Comparison of ENCODE assay signal across 8 cellular contexts in genomic region chr2:176001281-176001902, GRCh38. TPM values are rescaled to one million over a fixed set of nuclear protein-coding genes. Genes with fewer than 3 reads are reported as not detected.
DNase-seq lines count a peak whose midpoint lies in the region; ATAC-seq and FAIRE-seq lines count a peak whose summit lies in the region.

No MANE protein-coding gene starts in this region.

- H3K9me3 Mint-ChIP-seq in activated naive CD8-positive, alpha-beta T cell treated with anti-CD3 and anti-CD28 coated beads for 36 hours = no peaks in the 10 kb centered on the region

- peak overlapping the region; percentile 87 for H3K4me3 Mint-ChIP-seq in activated naive CD8-positive, alpha-beta T cell treated with anti-CD3 and anti-CD28 coated beads for 36 hours

- peak; percentile 54 for FAIRE-seq in HTR-8/SVneo (lab: Jason Lieb, UNC)

- intact Hi-C loops in cardiac septum (cut with DNase I) (loop anchor here (5.0 kb wide), 2 partner anchors 36 to 144 kb away; no protein-coding TSS in a partner anchor), posterior cingulate gyrus (cut with DNase I) (no loop called here), aorta (cut with DNase I) (loop anchor here in 1 of 2 donors (5.0 kb wide), 1 partner anchor 129 kb away; no protein-coding TSS in a partner anchor)

- H3K27ac Mint-ChIP-seq in activated naive CD8-positive, alpha-beta T cell treated with anti-CD3 and anti-CD28 coated beads for 36 hours = peak overlapping the region; percentile 80

- H3K27me3 ChIP-seq in aorta (ENCODE audit: control insufficient read depth in 1 of 2, insufficient read depth in 2 of 2, low read length in 1 of 2) = no peaks in the 10 kb centered on the region

- ATAC-seq in GM21515 (IDR thresholded peaks at IDR 0.05; ENCODE audit: unreplicated experiment) (peak; percentile 56), aorta (ENCODE audit: low FRiP score) (peak; percentile 75)

- no peaks in the 10 kb centered on the region for H3K4me1 ChIP-seq in aorta (ENCODE audit: control insufficient read depth in 1 of 2, insufficient read depth in 2 of 2, low read length in 2 of 2)

- no peaks in the 10 kb centered on the region for H3K36me3 ChIP-seq in aorta (ENCODE audit: control insufficient read depth in 1 of 2, insufficient read depth in 2 of 2, low read length in 1 of 2)

- WGBS in aorta, 2 donors = 0% methylated on average over 21 of the region's 21 CpGs

- no peaks in the 10 kb centered on the region for H3K9me3 ChIP-seq in aorta (ENCODE audit: control insufficient read depth, low read length)

- no peaks in the 10 kb centered on the region for H3K27me3 Mint-ChIP-seq in activated naive CD8-positive, alpha-beta T cell treated with anti-CD3 and anti-CD28 coated beads for 36 hours

- H3K36me3 Mint-ChIP-seq in activated naive CD8-positive, alpha-beta T cell treated with anti-CD3 and anti-CD28 coated beads for 36 hours = no peaks in the 10 kb centered on the region

- DNase-seq in DMS53 treated with DMSO at 0.1 percent for 48 hours (lab: John Stamatoyannopoulos, UW; ENCODE audit: unreplicated experiment) = peak; percentile 21
- peak; percentile 24 for DNase-seq in HTR-8/SVneo (ENCODE audit: insufficient read length, low spot score)
- peak; percentile 58 for DNase-seq in RPMI7951 (ENCODE audit: low read depth)
- DNase-seq in activated naive CD8-positive, alpha-beta T cell treated with anti-CD3 and anti-CD28 coated beads for 36 hours = peak; percentile 59
- peak; percentile 79 for DNase-seq in cardiac septum (ENCODE audit: low spot score)
- DNase-seq in posterior cingulate gyrus = peak in 7 of 10 donors; percentile 26 to 86 (median 47)
- peak in 1 of 2 donors; percentile 62 for DNase-seq in aorta

- H3K4me3 ChIP-seq in aorta (ENCODE audit: low read length in 2 of 2) = peak overlapping the region; percentile 36 to 74

- peaks cover 21% of the 10 kb centered on the region for H3K4me1 Mint-ChIP-seq in activated naive CD8-positive, alpha-beta T cell treated with anti-CD3 and anti-CD28 coated beads for 36 hours

- peak overlapping the region in 1 of 2 donors; percentile 4 for H3K27ac ChIP-seq in aorta (ENCODE audit: low read depth in 1 of 2, low read length in 2 of 2)

RNA-seq across cellular contexts. Expression of gene LNPK, which starts 0.7 kb away (rescaled TPM):
- 56.6 and 64.4 TPM in 2 replicates for total RNA-seq in RPMI7951 (2014; rRNA removed; shearing (Covaris generic))
- 10 to 100 TPM; 35.7 to 42.1 TPM for total RNA-seq in activated naive CD8-positive, alpha-beta T cell treated with anti-CD3 and anti-CD28 coated beads for 36 hours
- total RNA-seq in cardiac septum (44.0 TPM), aorta (10 to 100 TPM; 34.2 to 40.7 TPM)
- polyA plus RNA-seq in aorta = 1 to 10 TPM; 7.0 to 7.9 TPM
